In the genomic region with DNA sequence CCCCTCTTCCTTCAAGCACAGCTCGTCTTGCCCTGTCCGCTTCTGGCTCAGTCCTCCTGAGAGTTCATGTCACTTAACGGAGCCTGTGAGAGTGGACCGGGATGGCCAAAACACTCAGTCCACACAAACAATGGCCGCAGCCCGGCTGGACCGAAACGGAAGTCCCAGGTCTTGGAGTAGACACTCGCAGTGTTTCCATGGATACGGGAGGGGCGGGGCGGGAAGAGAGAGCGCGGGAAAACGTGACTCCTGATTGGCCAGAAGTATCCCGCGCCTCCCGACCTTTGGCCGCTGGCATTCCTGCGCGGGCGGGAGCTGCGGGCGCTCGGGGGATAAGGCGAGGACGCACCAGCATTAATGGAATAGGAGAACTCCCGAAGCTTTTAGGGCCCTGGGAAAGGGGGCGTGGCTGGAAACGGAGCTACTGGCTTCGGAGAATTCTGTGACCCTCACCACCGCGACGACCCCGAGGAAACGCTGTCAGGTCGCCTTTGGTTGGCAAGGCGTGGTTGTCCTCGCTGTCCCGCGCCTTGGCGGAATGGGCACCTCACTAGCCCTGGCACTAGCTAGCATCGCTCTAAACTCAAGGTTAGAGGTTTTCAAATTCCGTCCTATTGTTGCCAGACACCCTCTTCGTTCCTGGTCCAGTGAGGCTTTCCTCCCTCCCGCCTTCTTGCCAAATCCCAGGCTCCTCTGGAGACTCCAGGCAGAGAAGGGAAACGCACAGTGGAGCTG, we compare ENCODE assay signal across 8 cellular contexts.
A peak's percentile ranks its signal among the peaks of the same experiment; 100 is the strongest.
DNase-seq lines count a peak whose midpoint lies in the region; ATAC-seq lines count a peak whose summit lies in the region.

TSS of gene NLRP14 (plus strand) at position 297 of the 735 bp plus-strand sequence. CDS start 18,108 bp downstream, outside the sequence.
TSS of gene ZNF214 (minus strand) at position 164 of the 735 bp plus-strand sequence. CDS start 17,511 bp downstream, outside the sequence.

- peak within 1 kb of the TSS; percentile 46 for H3K27ac ChIP-seq in rectal smooth muscle tissue (ENCODE audit: low read depth, low read length)

- H3K36me3 ChIP-seq in rectal smooth muscle tissue (ENCODE audit: control insufficient read depth, insufficient read depth, low read length) = no peaks in the 10 kb centered on the region

- H3K4me3 ChIP-seq in rectal smooth muscle tissue (ENCODE audit: low read length) = peak within 1 kb of the TSS; percentile 73

- peak within 1 kb of the TSS; percentile 19 for H3K9ac ChIP-seq in rectal smooth muscle tissue (ENCODE audit: low read length)

- H3K27me3 ChIP-seq in rectal smooth muscle tissue (ENCODE audit: control insufficient read depth, insufficient read depth, low read length) = no peaks in the 10 kb centered on the region

- in situ Hi-C loops in T47D (cut with HindIII; ENCODE audit: low pct_unique_long_range_greater_than_20kb, low sequenced_read_pairs) = no loop called here

- DNase-seq in EH (ENCODE audit: low read depth) (peak; percentile 94), NCI-H69 (lab: John Stamatoyannopoulos, UW) (peak; percentile 71), T47D (ENCODE audit: low read depth in 1 of 2, low spot score in 1 of 2) (peak; percentile 74 to 95), iPS DF 4.7 (ENCODE audit: extremely low read depth, low spot score) (peak; percentile 75), NCI-H1092 treated with DMSO at 0.1 percent for 48 hours (lab: John Stamatoyannopoulos, UW) (no peak), AML-193 (lab: John Stamatoyannopoulos, UW) (no peak)

- peaks cover 3% of the 10 kb centered on the region for H3K4me1 ChIP-seq in rectal smooth muscle tissue (ENCODE audit: control insufficient read depth, insufficient read depth, low read length)

- peak; percentile 71 for ATAC-seq in HG02798 (IDR thresholded peaks at IDR 0.05; ENCODE audit: poor library complexity, unreplicated experiment)

Comparison
In these comparisons a context has a peak if more than half of its experiments do, and no peak if none do; other contexts are left out.
1. DNase-seq: peak in EH (single experiment), NCI-H69 (single experiment), T47D (2 of 2) and iPS DF 4.7 (single experiment); none in NCI-H1092 treated with DMSO at 0.1 percent for 48 hours (single experiment) and AML-193 (0 of 2).